Comparison of ENCODE assay signal across 25 cellular contexts in the genomic region with DNA sequence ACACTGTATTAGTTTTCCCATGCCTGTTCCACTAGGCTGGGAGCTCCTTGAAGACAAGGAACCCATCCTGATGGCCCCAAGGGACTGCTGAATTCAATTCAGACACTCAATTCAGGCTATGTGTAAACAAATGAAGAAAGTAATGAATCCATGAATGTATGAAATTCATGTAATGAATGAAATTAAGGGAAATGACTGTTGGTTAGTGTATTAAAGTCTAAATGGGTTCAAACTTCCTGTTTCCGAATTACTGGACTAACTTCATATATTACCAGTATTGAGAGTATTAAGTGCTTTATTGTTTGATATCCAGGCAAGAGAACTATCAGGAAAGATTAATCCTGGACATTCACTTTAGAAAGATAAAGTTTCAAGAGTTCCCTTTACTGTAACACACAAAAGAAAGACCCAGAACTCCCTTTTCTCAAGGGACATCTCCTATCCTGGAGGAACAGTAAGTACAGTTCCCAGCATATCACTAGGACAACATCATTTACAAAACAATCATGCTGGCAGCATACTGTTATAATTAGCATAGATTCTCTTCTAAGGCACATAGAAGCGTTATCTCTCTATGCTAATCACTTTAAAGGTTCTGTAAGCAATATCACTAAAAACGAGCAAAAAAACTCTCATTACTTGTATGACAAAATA. TPM values are rescaled to one million over a fixed set of nuclear protein-coding genes. Genes with fewer than 3 reads are reported as not detected.
"Had no signal": no experiment of that assay in that cellular context is flagged by ENCODE, and none has a peak within 500 bp of the region (broad histone marks: within the 10 kb centered on the region; RNA-seq: fewer than 3 reads in every experiment).

No MANE protein-coding gene starts in this region.

- H3K9me3 Mint-ChIP-seq: activated naive CD8-positive, alpha-beta T cell treated with anti-CD3 and anti-CD28 coated beads for 36 hours had no signal

- H3K9me3 ChIP-seq: body of pancreas, mucosa of descending colon, tibial nerve, vagina had no signal

- H3K4me1 Mint-ChIP-seq: central memory CD8-positive, alpha-beta T cell had no signal

- H3K27ac ChIP-seq: body of pancreas, foreskin keratinocyte, tibial nerve, vagina had no signal

- ATAC-seq: activated T-cell treated with anti-CD3 and anti-CD28 coated beads, Interleukin-2, amount 50 U/mL, for 72 hours; body of pancreas; left lobe of liver; mucosa of descending colon; naive thymus-derived CD4-positive, alpha-beta T cell had no signal

- H3K36me3 ChIP-seq: tibial nerve, vagina had no signal

- H3K27ac Mint-ChIP-seq: activated CD4-positive, alpha-beta T cell treated with anti-CD3 and anti-CD28 coated beads, Interleukin-2, amount 10 ng/mL, durations not matched to agents 7 days and 5 days; activated naive CD8-positive, alpha-beta T cell treated with anti-CD3 and anti-CD28 coated beads for 36 hours; activated T-cell treated with anti-CD3 and anti-CD28 coated beads, Interleukin-2, amount 50 U/mL, for 72 hours; naive thymus-derived CD4-positive, alpha-beta T cell; T-helper 2 cell treated with Interferon-gamma antibody and Interleukin-4, amounts not matched to agents 5 μg/mL and 100 μg/mL, for 36 hours had no signal

- H3K27me3 Mint-ChIP-seq: activated CD4-positive, alpha-beta T cell treated with anti-CD3 and anti-CD28 coated beads, Interleukin-2, amount 10 ng/mL, durations not matched to agents 7 days and 5 days; activated naive CD8-positive, alpha-beta T cell treated with anti-CD3 and anti-CD28 coated beads for 36 hours; naive thymus-derived CD4-positive, alpha-beta T cell had no signal

- DNase-seq: activated CD4-positive, alpha-beta T cell treated with anti-CD3 and anti-CD28 coated beads, Interleukin-2, amount 10 ng/mL, durations not matched to agents 7 days and 5 days; activated CD8-positive, alpha-beta memory T cell treated with anti-CD3 and anti-CD28 coated beads, Interleukin-2, amount 50 U/mL, for 48 hours; activated naive CD8-positive, alpha-beta T cell treated with anti-CD3 and anti-CD28 coated beads for 36 hours; activated T-cell treated with anti-CD3 and anti-CD28 coated beads, Interleukin-2, amount 50 U/mL, for 72 hours; amygdala; body of pancreas; cortex of kidney; effector CD4-positive, alpha-beta T cell; head of caudate nucleus; mucosa of descending colon; naive thymus-derived CD4-positive, alpha-beta T cell; nucleus accumbens; posterior cingulate gyrus; retina; stimulated activated CD4-positive, alpha-beta T cell treated with anti-CD3 and anti-CD28 coated beads, Interleukin-4, amount 100 ng/mL, for 1 hour; stimulated activated naive CD4-positive, alpha-beta T cell had no signal

- H3K4me3 ChIP-seq: body of pancreas, mucosa of descending colon, tibial nerve, vagina had no signal

- FAIRE-seq: endothelial cell of umbilical vein, islet of Langerhans had no signal

- H3K27me3 ChIP-seq: body of pancreas, foreskin keratinocyte, tibial nerve, vagina had no signal

- H3K4me3 Mint-ChIP-seq: activated CD4-positive, alpha-beta T cell treated with anti-CD3 and anti-CD28 coated beads, Interleukin-2, amount 10 ng/mL, durations not matched to agents 7 days and 5 days; activated naive CD8-positive, alpha-beta T cell treated with anti-CD3 and anti-CD28 coated beads for 36 hours; activated T-cell treated with anti-CD3 and anti-CD28 coated beads, Interleukin-2, amount 50 U/mL, for 72 hours; central memory CD8-positive, alpha-beta T cell; naive thymus-derived CD4-positive, alpha-beta T cell; T-helper 2 cell treated with Interferon-gamma antibody and Interleukin-4, amounts not matched to agents 5 μg/mL and 100 μg/mL, for 36 hours had no signal

RNA-seq across cellular contexts. Expression of a gene that starts 28.5 kb away (rescaled TPM):
- total RNA-seq: activated CD4-positive, alpha-beta T cell treated with anti-CD3 and anti-CD28 coated beads, Interleukin-2, amount 10 ng/mL, durations not matched to agents 7 days and 5 days; activated naive CD8-positive, alpha-beta T cell treated with anti-CD3 and anti-CD28 coated beads for 36 hours; activated T-cell treated with anti-CD3 and anti-CD28 coated beads, Interleukin-2, amount 50 U/mL, for 72 hours; body of pancreas; endothelial cell of umbilical vein; left lobe of liver; mucosa of descending colon; naive thymus-derived CD4-positive, alpha-beta T cell; subcutaneous adipose tissue; tibial nerve; vagina had no signal
- polyA plus RNA-seq: endothelial cell of umbilical vein; naive thymus-derived CD4-positive, alpha-beta T cell had no signal

RNA-seq across cellular contexts. Expression of a gene that starts 34.0 kb away (rescaled TPM):
- total RNA-seq: endothelial cell of umbilical vein had no signal
